Comparison of ENCODE assay signal across 15 cellular contexts in the genomic region with DNA sequence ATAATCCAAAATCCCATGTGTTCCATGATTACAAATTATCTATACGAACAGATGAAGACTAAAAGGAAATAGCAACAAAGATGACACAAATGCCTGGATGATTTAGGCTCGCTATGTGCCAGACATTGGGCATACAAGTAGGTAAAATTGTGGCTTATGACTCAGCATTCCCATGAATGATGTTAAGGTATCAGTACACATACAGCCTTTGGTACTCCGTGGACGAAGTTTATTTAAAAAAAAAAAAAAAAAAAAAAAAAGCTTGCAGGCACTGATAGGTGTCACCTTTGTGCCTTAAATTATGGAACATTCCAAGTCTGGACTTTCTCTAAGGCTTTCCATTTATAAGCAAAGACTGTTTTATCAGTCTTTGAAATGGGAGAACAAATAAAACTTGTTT. TPM values are rescaled to one million over a fixed set of nuclear protein-coding genes. Genes with fewer than 3 reads are reported as not detected.
DNase-seq lines count a peak whose midpoint lies in the region; ATAC-seq, FAIRE-seq and TF ChIP-seq lines count a peak whose summit lies in the region.
"Had no signal": no experiment of that assay in that cellular context is flagged by ENCODE, and none has a peak within 500 bp of the region (broad histone marks: within the 10 kb centered on the region; RNA-seq: fewer than 3 reads in every experiment).

No MANE protein-coding gene starts in this region.

- CTCF ChIA-PET in HepG2 (lab: Yijun Ruan, JAX; ENCODE audit: low intra/inter-chr PET ratio, low total read pairs) (no interaction called here), IMR-90 (lab: Yijun Ruan, JAX) (interaction anchor here (0.7 kb wide), 1 partner anchor 905 kb away, joined by 3 read pairs; no protein-coding TSS in a partner anchor)

- 78% methylated on average over 4 of the region's 4 CpGs for WGBS in HepG2 (ENCODE audit: low lambda C conversion rate)
- WGBS in right lobe of liver (ENCODE audit: insufficient coverage, low coverage, low lambda C conversion rate, missing lambda C conversion rate): 84% methylated on average over 4 of the region's 4 CpGs
- WGBS in IMR-90 (ENCODE audit: extremely low coverage in 2 of 2, insufficient read length in 1 of 2), 2 experiments: no CpG with 5 or more reads among the region's 4 CpGs

- H3K27me3 Mint-ChIP-seq in activated naive CD8-positive, alpha-beta T cell: no peaks in the 10 kb centered on the region
- H3K27me3 Mint-ChIP-seq: activated CD4-positive, alpha-beta T cell treated with anti-CD3 and anti-CD28 coated beads, Interleukin-2, amount 10 ng/mL, durations not matched to agents 7 days and 5 days had no signal

- POLR2A ChIA-PET in HepG2 (lab: Yijun Ruan, JAX) (interaction anchor here (7.0 kb wide), 1 partner anchor 16 kb away, joined by 53 read pairs; a partner anchor contains a TSS), IMR-90 (lab: Charles Lee; ENCODE audit: unreplicated experiment) (no interaction called here)

- H3K27ac ChIP-seq in HepG2 (ENCODE audit: extremely low read length, insufficient read depth, low read length) (no peak overlapping the region), right lobe of liver (no peak overlapping the region), IMR-90 (ENCODE audit: insufficient read depth, low read length) (no peak overlapping the region), substantia nigra (ENCODE audit: low read depth, low read length, poor library complexity, severe bottlenecking) (no peak overlapping the region)
- H3K27ac ChIP-seq: pancreas, testis had no signal

- H3K27me3 ChIP-seq in HepG2 (ENCODE audit: control insufficient read depth in 1 of 2, insufficient read depth in 2 of 2, low read length in 2 of 2): no peaks in the 10 kb centered on the region; a peak in 1 of 5 replicates
- H3K27me3 ChIP-seq in right lobe of liver: no peaks in the 10 kb centered on the region
- H3K27me3 ChIP-seq in IMR-90 (ENCODE audit: control insufficient read depth, insufficient read depth, low read length): no peaks in the 10 kb centered on the region
- H3K27me3 ChIP-seq: pancreas, testis had no signal

- BruUV-seq in HepG2 (replicated peaks; lab: Mats Ljungman, UMichigan): no TSS peak
- BruUV-seq in IMR-90 (replicated peaks; lab: Mats Ljungman, UMichigan): no TSS peak

- intact Hi-C loops in HepG2 (cut with micrococcal nuclease; ENCODE audit: unreplicated experiment) (no loop called here), right lobe of liver (cut with DNase I) (no loop called here), IMR-90 (cut with micrococcal nuclease) (no loop called here), head of caudate nucleus (cut with DNase I) (no loop called here)

- dilution Hi-C loops in IMR-90 (cut with HindIII; ENCODE audit: low sequenced_read_pairs, unreplicated experiment): no loop called here

- no peak overlapping the region for H2AK5ac ChIP-seq in IMR-90 (ENCODE audit: low read depth, low read length)

- H2AFZ ChIP-seq in HepG2 (ENCODE audit: low read length) (no peak overlapping the region), IMR-90 (replicated peaks; ENCODE audit: low read length, poor library complexity) (no peak overlapping the region)

- no peak overlapping the region for H3K23ac ChIP-seq in IMR-90 (ENCODE audit: low read depth, low read length)

- H2BK15ac ChIP-seq in IMR-90 (ENCODE audit: low read depth, low read length): no peak overlapping the region

- no peaks in the 10 kb centered on the region for H3K9me1 ChIP-seq in IMR-90 (ENCODE audit: insufficient read depth, low read length)

- H3K14ac ChIP-seq in IMR-90 (replicated peaks; ENCODE audit: low read depth, low read length): no peak overlapping the region

- peaks cover 0 to 8% of the 10 kb centered on the region in 2 experiments; a peak in 3 of 5 replicates for H3K36me3 ChIP-seq in HepG2 (replicated peaks in 1 of 2; ENCODE audit: control insufficient read depth in 1 of 2, insufficient read depth in 2 of 2, low read length in 2 of 2)
- no peaks in the 10 kb centered on the region for H3K36me3 ChIP-seq in right lobe of liver
- no peaks in the 10 kb centered on the region; the same call in 1 of the 2 replicates for H3K36me3 ChIP-seq in IMR-90 (ENCODE audit: control insufficient read depth, insufficient read depth, low read length)
- H3K36me3 ChIP-seq: pancreas had no signal

- H3K4me1 Mint-ChIP-seq in activated naive CD8-positive, alpha-beta T cell (ENCODE audit: low read depth): peaks cover 39% of the 10 kb centered on the region

- no peak overlapping the region for H4K91ac ChIP-seq in IMR-90 (ENCODE audit: insufficient read depth, low read depth, low read length)

- H3K4me3 Mint-ChIP-seq in activated naive CD8-positive, alpha-beta T cell: peak overlapping the region; percentile 24
- H3K4me3 Mint-ChIP-seq: activated CD4-positive, alpha-beta T cell treated with anti-CD3 and anti-CD28 coated beads, Interleukin-2, amount 10 ng/mL, durations not matched to agents 7 days and 5 days had no signal

- no peaks in the 10 kb centered on the region for H3K9me3 Mint-ChIP-seq in activated naive CD8-positive, alpha-beta T cell (ENCODE audit: low read depth)

- H3K9ac ChIP-seq in HepG2 (ENCODE audit: insufficient read depth, low read depth, low read length) (no peak overlapping the region), IMR-90 (ENCODE audit: low read depth, low read length) (no peak overlapping the region)

- in situ Hi-C loops in HepG2 (cut with HindIII; ENCODE audit: extremely low pct_ligation_motif_present, low pct_unique_long_range_greater_than_20kb) (no loop called here), IMR-90 (cut with MboI; ENCODE audit: low sequenced_read_pairs) (no loop called here)

- H3K56ac ChIP-seq in IMR-90 (ENCODE audit: extremely low read depth, insufficient read depth, low read length): no peak overlapping the region

- H4K5ac ChIP-seq in IMR-90 (ENCODE audit: low read depth, low read length): no peak overlapping the region

- peaks cover 10 to 51% of the 10 kb centered on the region in 2 experiments for H3K79me1 ChIP-seq in IMR-90 (ENCODE audit: low read depth in 1 of 2, low read length in 2 of 2)

- no peak overlapping the region for H2BK5ac ChIP-seq in IMR-90 (ENCODE audit: low read depth, low read length, poor library complexity, severe bottlenecking)

- no peak overlapping the region for H3K4me2 ChIP-seq in HepG2 (ENCODE audit: low read depth, low read length)
- H3K4me2 ChIP-seq in IMR-90 (ENCODE audit: low read depth, low read length): no peak overlapping the region

- H3K4ac ChIP-seq in IMR-90 (ENCODE audit: low read depth, low read length): no peak overlapping the region

- H3K18ac ChIP-seq in IMR-90 (ENCODE audit: low read depth, low read length): no peak overlapping the region

- H4K20me1 ChIP-seq in HepG2 (ENCODE audit: insufficient read depth, low read length) (no peaks in the 10 kb centered on the region; the same call in none of the 2 replicates), IMR-90 (ENCODE audit: insufficient read depth, low read length) (no peaks in the 10 kb centered on the region)

- TF ChIP-seq POLR2A in HepG2 (IDR thresholded peaks at IDR 0.05; ENCODE audit: insufficient read depth in 1 of 2, low read depth in 2 of 2, low read length in 2 of 2): no peak
- no peak for TF ChIP-seq POLR2A in right lobe of liver (IDR thresholded peaks at IDR 0.05)
- no peak for TF ChIP-seq POLR2A in IMR-90 (IDR thresholded peaks at IDR 0.05; ENCODE audit: low read depth, low read length)

- no peak overlapping the region for H3K4me3 ChIP-seq in HepG2 (replicated peaks in 1 of 3; ENCODE audit: insufficient read depth in 1 of 3, low read depth in 2 of 3, low read length in 3 of 3)
- H3K4me3 ChIP-seq in right lobe of liver: no peak overlapping the region
- no peak overlapping the region for H3K4me3 ChIP-seq in IMR-90 (ENCODE audit: insufficient read depth, low read depth, low read length)
- H3K4me3 ChIP-seq: pancreas, testis had no signal

- H3K27ac Mint-ChIP-seq in activated naive CD8-positive, alpha-beta T cell: peak overlapping the region; percentile 6
- H3K27ac Mint-ChIP-seq: activated CD4-positive, alpha-beta T cell treated with anti-CD3 and anti-CD28 coated beads, Interleukin-2, amount 10 ng/mL, durations not matched to agents 7 days and 5 days had no signal

- TF ChIP-seq CTCF in HepG2 (CRISPR knock-in tag; IDR thresholded peaks at IDR 0.05) (no peak), right lobe of liver (IDR thresholded peaks at IDR 0.05) (no peak), IMR-90 (conservative IDR thresholded peaks at IDR 0.05; ENCODE audit: low read depth, low read length) (no peak)

- TF ChIP-seq RAD21 in HepG2 (CRISPR knock-in tag; IDR thresholded peaks at IDR 0.05): no peak
- TF ChIP-seq RAD21 in IMR-90 (IDR thresholded peaks at IDR 0.05; ENCODE audit: low read length): no peak

- peaks cover 58% of the 10 kb centered on the region for H3K79me2 ChIP-seq in HepG2 (ENCODE audit: insufficient read depth, low read length)

- H2BK20ac ChIP-seq in IMR-90 (ENCODE audit: low read depth, low read length): no peak overlapping the region

- DNase-seq in HepG2 (ENCODE audit: low spot score): no peak
- DNase-seq in right lobe of liver: no peak
- no peak for DNase-seq in IMR-90
- no peak for DNase-seq in AG20443 (ENCODE audit: low spot score)
- DNase-seq in substantia nigra (lab: John Stamatoyannopoulos, UW): no peak
- DNase-seq in head of caudate nucleus: no peak
- DNase-seq: activated CD4-positive, alpha-beta T cell treated with anti-CD3 and anti-CD28 coated beads, Interleukin-2, amount 10 ng/mL, durations not matched to agents 7 days and 5 days; cortex of kidney; left ventricle myocardium superior; NCI-H1105; pancreas; stimulated activated CD4-positive, alpha-beta T cell treated with anti-CD3 and anti-CD28 coated beads, Interleukin-2, amount 100 ng/mL, for 48 hours; T1000; testis had no signal

- H2AK9ac ChIP-seq in IMR-90 (replicated peaks; ENCODE audit: low read depth, low read length, poor library complexity): no peak overlapping the region

- H3K9me3 ChIP-seq in HepG2 (ENCODE audit: low read length): no peaks in the 10 kb centered on the region
- H3K9me3 ChIP-seq in right lobe of liver: no peaks in the 10 kb centered on the region
- H3K9me3 ChIP-seq in IMR-90 (ENCODE audit: control insufficient read depth, insufficient read depth, low read length): no peaks in the 10 kb centered on the region
- H3K9me3 ChIP-seq: pancreas, testis had no signal

- H3K4me1 ChIP-seq in HepG2 (ENCODE audit: insufficient read depth, low read length): peaks cover 36% of the 10 kb centered on the region
- H3K4me1 ChIP-seq in right lobe of liver: peaks cover 0 to 5% (median 2%) of the 10 kb centered on the region in 4 donors
- H3K4me1 ChIP-seq in IMR-90 (ENCODE audit: control insufficient read depth, insufficient read depth, low read length): no peaks in the 10 kb centered on the region

- H4K8ac ChIP-seq in IMR-90 (ENCODE audit: low read depth in 2 of 2, low read length in 2 of 2): no peak overlapping the region

- ATAC-seq in HepG2 (no peak), right lobe of liver (no peak), IMR-90 (ENCODE audit: low read depth) (no peak)
- ATAC-seq: left ventricle myocardium superior, pancreas had no signal

- H2BK120ac ChIP-seq in IMR-90 (ENCODE audit: low read depth, low read length): no peak overlapping the region

- TF ChIP-seq EP300 in HepG2 (IDR thresholded peaks at IDR 0.05; ENCODE audit: low read depth in 2 of 2, low read length in 2 of 2) (no peak), HepG2 (CRISPR knock-in tag; IDR thresholded peaks at IDR 0.05; ENCODE audit: borderline replicate concordance) (no peak)

- peaks cover 7% of the 10 kb centered on the region for H3K36me3 Mint-ChIP-seq in activated naive CD8-positive, alpha-beta T cell

- no peak for FAIRE-seq in HepG2 (lab: Jason Lieb, UNC)
- FAIRE-seq: pancreas had no signal

RNA-seq across cellular contexts. Expression of a gene that starts 2.7 kb away (rescaled TPM):
- total RNA-seq in HepG2 (2016; rRNA removed; fragmentation: Illumina TruSeq; extraction: Trizol) (10.7 and 15.5 TPM in 2 replicates), right lobe of liver (1 to 10 TPM; 1.2 to 4.3 (median 2.5) TPM), IMR-90 (2012; rRNA removed) (3.9 and 6.9 TPM in 2 replicates)
- 2.9 and 3.9 TPM in 2 replicates for total RNA-seq in HepG2 (2016; cell fraction: cytosol; rRNA removed; fragmentation: Illumina TruSeq; extraction: Trizol; ENCODE audit: low read depth)
- 11.3 and 16.1 TPM in 2 replicates for total RNA-seq in HepG2 (2016; cell fraction: insoluble cytoplasmic fraction; rRNA removed; fragmentation: Illumina TruSeq; extraction: Trizol)
- 5.9 and 6.0 TPM in 2 replicates for total RNA-seq in HepG2 (2016; cell fraction: membrane; rRNA removed; fragmentation: Illumina TruSeq; extraction: Trizol)
- 3.0 and 4.8 TPM in 2 replicates for total RNA-seq in HepG2 (2016; cell fraction: nucleus; rRNA removed; fragmentation: Illumina TruSeq; extraction: Trizol)
- polyA plus RNA-seq in HepG2 (2011; rRNA removed) (1.1 and 1.7 TPM in 2 replicates), IMR-90 (2012; rRNA removed) (1.9 and 2.4 TPM in 2 replicates)
- 0.86 and 1.00 TPM in 2 replicates for polyA plus RNA-seq in HepG2 (2011; cell fraction: cytosol; rRNA removed)
- polyA plus RNA-seq in HepG2 (2011; cell fraction: nucleus; rRNA removed): 0.16 and 0.29 TPM in 2 replicates
- polyA plus RNA-seq in HepG2 (2012): 2.6 and 3.1 TPM in 2 replicates
- 2.3 and 2.8 TPM in 2 replicates for polyA plus RNA-seq in HepG2 (2016; cell fraction: cytosol; fragmentation: Illumina TruSeq; extraction: Trizol; ENCODE audit: low read depth)
- polyA plus RNA-seq in HepG2 (2016; cell fraction: insoluble cytoplasmic fraction; fragmentation: Illumina TruSeq; extraction: Trizol; ENCODE audit: low read depth): 18.6 and 20.3 TPM in 2 replicates
- polyA plus RNA-seq in HepG2 (2016; cell fraction: membrane; fragmentation: Illumina TruSeq; extraction: Trizol; ENCODE audit: low read depth): 5.1 and 5.8 TPM in 2 replicates
- 8.8 and 10.1 TPM in 2 replicates for polyA plus RNA-seq in HepG2 (2016; cell fraction: nucleus; fragmentation: Illumina TruSeq; extraction: Trizol; ENCODE audit: insufficient read depth, low read depth)
- polyA minus RNA-seq in HepG2 (2011; rRNA and poly(A)+ RNA removed; ENCODE audit: low replicate concordance): 0.32 and 7.6 TPM in 2 replicates
- polyA minus RNA-seq in HepG2 (2011; cell fraction: cytosol; rRNA and poly(A)+ RNA removed): 1.1 and 1.8 TPM in 2 replicates
- polyA minus RNA-seq in HepG2 (2011; cell fraction: nucleus; rRNA and poly(A)+ RNA removed): 0.39 TPM in 1 of 2 replicates, not detected in the other
- polyA plus RNA-seq in IMR-90 (2012; cell fraction: cytosol; rRNA removed): 1.4 and 1.8 TPM in 2 replicates
- 0.36 and 0.63 TPM in 2 replicates for polyA plus RNA-seq in IMR-90 (2012; cell fraction: nucleus; rRNA removed; ENCODE audit: low replicate concordance)

RNA-seq across cellular contexts. Expression of a gene that starts 16.5 kb away (rescaled TPM):
- 40.1 and 48.2 TPM in 2 replicates for total RNA-seq in HepG2 (2016; rRNA removed; fragmentation: Illumina TruSeq; extraction: Trizol)
- total RNA-seq in HepG2 (2016; cell fraction: cytosol; rRNA removed; fragmentation: Illumina TruSeq; extraction: Trizol; ENCODE audit: low read depth): 18.6 and 20.9 TPM in 2 replicates
- total RNA-seq in HepG2 (2016; cell fraction: insoluble cytoplasmic fraction; rRNA removed; fragmentation: Illumina TruSeq; extraction: Trizol): 39.7 and 47.9 TPM in 2 replicates
- 16.2 and 19.4 TPM in 2 replicates for total RNA-seq in HepG2 (2016; cell fraction: membrane; rRNA removed; fragmentation: Illumina TruSeq; extraction: Trizol)
- 50.6 and 51.0 TPM in 2 replicates for total RNA-seq in HepG2 (2016; cell fraction: nucleus; rRNA removed; fragmentation: Illumina TruSeq; extraction: Trizol)
- 29.8 and 41.8 TPM in 2 replicates for polyA plus RNA-seq in HepG2 (2011; rRNA removed)
- polyA plus RNA-seq in HepG2 (2011; cell fraction: cytosol; rRNA removed): 18.7 and 24.1 TPM in 2 replicates
- 39.0 and 45.7 TPM in 2 replicates for polyA plus RNA-seq in HepG2 (2011; cell fraction: nucleus; rRNA removed)
- 17.3 and 25.5 TPM in 2 replicates for polyA plus RNA-seq in HepG2 (2012)
- polyA plus RNA-seq in HepG2 (2016; cell fraction: cytosol; fragmentation: Illumina TruSeq; extraction: Trizol; ENCODE audit: low read depth): 2.6 and 3.1 TPM in 2 replicates
- polyA plus RNA-seq in HepG2 (2016; cell fraction: insoluble cytoplasmic fraction; fragmentation: Illumina TruSeq; extraction: Trizol; ENCODE audit: low read depth): 30.8 and 33.3 TPM in 2 replicates
- polyA plus RNA-seq in HepG2 (2016; cell fraction: membrane; fragmentation: Illumina TruSeq; extraction: Trizol; ENCODE audit: low read depth): 4.5 and 6.2 TPM in 2 replicates
- 31.5 and 34.2 TPM in 2 replicates for polyA plus RNA-seq in HepG2 (2016; cell fraction: nucleus; fragmentation: Illumina TruSeq; extraction: Trizol; ENCODE audit: insufficient read depth, low read depth)
- polyA minus RNA-seq in HepG2 (2011; rRNA and poly(A)+ RNA removed; ENCODE audit: low replicate concordance): 29.9 and 45.1 TPM in 2 replicates
- polyA minus RNA-seq in HepG2 (2011; cell fraction: cytosol; rRNA and poly(A)+ RNA removed): 24.9 and 29.2 TPM in 2 replicates
- polyA minus RNA-seq in HepG2 (2011; cell fraction: nucleus; rRNA and poly(A)+ RNA removed): 147 and 189 TPM in 2 replicates
- total RNA-seq in right lobe of liver: 1 to 10 TPM; 3.6 to 8.4 (median 5.3) TPM
- total RNA-seq in IMR-90 (2012; rRNA removed): 36.2 and 39.2 TPM in 2 replicates
- polyA plus RNA-seq in IMR-90 (2012; rRNA removed): 17.1 and 19.2 TPM in 2 replicates
- 4.8 and 5.9 TPM in 2 replicates for polyA plus RNA-seq in IMR-90 (2012; cell fraction: cytosol; rRNA removed)
- 3.0 and 28.6 TPM in 2 replicates for polyA plus RNA-seq in IMR-90 (2012; cell fraction: nucleus; rRNA removed; ENCODE audit: low replicate concordance)

RNA-seq across cellular contexts. Expression of a gene that starts 16.6 kb away (rescaled TPM):
- total RNA-seq in HepG2 (2016; rRNA removed; fragmentation: Illumina TruSeq; extraction: Trizol) (66.7 and 88.4 TPM in 2 replicates), right lobe of liver (10 to 100 TPM; 18.0 to 40.0 (median 22.1) TPM), IMR-90 (2012; rRNA removed) (40.3 and 63.6 TPM in 2 replicates)
- total RNA-seq in HepG2 (2016; cell fraction: cytosol; rRNA removed; fragmentation: Illumina TruSeq; extraction: Trizol; ENCODE audit: low read depth): 41.6 and 47.7 TPM in 2 replicates
- 65.1 and 91.1 TPM in 2 replicates for total RNA-seq in HepG2 (2016; cell fraction: insoluble cytoplasmic fraction; rRNA removed; fragmentation: Illumina TruSeq; extraction: Trizol)
- 112 and 119 TPM in 2 replicates for total RNA-seq in HepG2 (2016; cell fraction: membrane; rRNA removed; fragmentation: Illumina TruSeq; extraction: Trizol)
- total RNA-seq in HepG2 (2016; cell fraction: nucleus; rRNA removed; fragmentation: Illumina TruSeq; extraction: Trizol): 68.6 and 77.0 TPM in 2 replicates
- polyA plus RNA-seq in HepG2 (2011; rRNA removed) (58.1 and 87.3 TPM in 2 replicates), IMR-90 (2012; rRNA removed) (41.6 and 53.4 TPM in 2 replicates)
- polyA plus RNA-seq in HepG2 (2011; cell fraction: cytosol; rRNA removed): 57.8 and 60.2 TPM in 2 replicates
- 28.1 and 29.3 TPM in 2 replicates for polyA plus RNA-seq in HepG2 (2011; cell fraction: nucleus; rRNA removed)
- polyA plus RNA-seq in HepG2 (2012): 66.0 and 89.9 TPM in 2 replicates
- polyA plus RNA-seq in HepG2 (2016; cell fraction: cytosol; fragmentation: Illumina TruSeq; extraction: Trizol; ENCODE audit: low read depth): 50.1 and 55.2 TPM in 2 replicates
- polyA plus RNA-seq in HepG2 (2016; cell fraction: insoluble cytoplasmic fraction; fragmentation: Illumina TruSeq; extraction: Trizol; ENCODE audit: low read depth): 64.2 and 67.3 TPM in 2 replicates
- polyA plus RNA-seq in HepG2 (2016; cell fraction: membrane; fragmentation: Illumina TruSeq; extraction: Trizol; ENCODE audit: low read depth): 86.7 and 93.1 TPM in 2 replicates
- polyA plus RNA-seq in HepG2 (2016; cell fraction: nucleus; fragmentation: Illumina TruSeq; extraction: Trizol; ENCODE audit: insufficient read depth, low read depth): 97.5 and 99.1 TPM in 2 replicates
- 8.7 and 20.3 TPM in 2 replicates for polyA minus RNA-seq in HepG2 (2011; rRNA and poly(A)+ RNA removed; ENCODE audit: low replicate concordance)
- polyA minus RNA-seq in HepG2 (2011; cell fraction: cytosol; rRNA and poly(A)+ RNA removed): 55.7 and 61.4 TPM in 2 replicates
- polyA minus RNA-seq in HepG2 (2011; cell fraction: nucleus; rRNA and poly(A)+ RNA removed): 43.9 and 44.5 TPM in 2 replicates
- polyA plus RNA-seq in IMR-90 (2012; cell fraction: cytosol; rRNA removed): 10.1 and 17.9 TPM in 2 replicates
- 3.7 and 24.7 TPM in 2 replicates for polyA plus RNA-seq in IMR-90 (2012; cell fraction: nucleus; rRNA removed; ENCODE audit: low replicate concordance)
